1 cellular context compared by ENCODE assay signal in the genomic region with DNA sequence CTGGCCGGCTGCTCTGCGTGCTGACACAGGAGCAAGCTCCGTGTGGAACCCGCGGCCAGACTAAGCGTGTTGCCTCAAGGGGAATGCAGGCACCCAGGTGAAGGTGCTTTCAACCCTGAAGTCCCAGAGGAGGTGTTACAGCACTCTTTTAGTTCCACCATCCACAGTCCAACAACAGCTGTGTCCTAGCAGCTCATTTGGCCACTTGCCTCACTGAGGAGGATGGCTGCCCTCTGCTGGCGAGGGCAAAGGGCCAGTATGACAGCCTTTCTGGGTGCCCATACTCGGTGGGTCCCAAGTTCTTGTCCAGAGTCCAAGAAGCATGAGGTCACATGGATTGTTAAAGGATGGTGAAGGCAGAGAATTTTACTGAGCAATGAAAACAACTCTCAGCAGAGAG.
TF ChIP-seq lines count a peak whose summit lies in the region.

No MANE protein-coding gene starts in this region.

TF ChIP-seq in GM12878, 131 proteins besides CTCF, POLR2A, EP300 and RAD21 (continued from another document):
- no peak for TF ChIP-seq ZBTB40 (IDR thresholded peaks at IDR 0.05; ENCODE audit: borderline replicate concordance)
- TF ChIP-seq MEF2B (IDR thresholded peaks at IDR 0.05; ENCODE audit: partially characterized antibody, poor library complexity, severe bottlenecking) = no peak
- TF ChIP-seq SRF (IDR thresholded peaks at IDR 0.05; ENCODE audit: low read depth in 2 of 2, low read length in 2 of 2) = no peak
- no peak for TF ChIP-seq ZNF274 (IDR thresholded peaks at IDR 0.05; ENCODE audit: insufficient read depth, insufficient read length)
- TF ChIP-seq ETV6 (conservative IDR thresholded peaks at IDR 0.05 in 1 of 2, IDR thresholded peaks at IDR 0.05 in 1 of 2; ENCODE audit: borderline replicate concordance in 1 of 2, low read depth in 1 of 2) = no peak
